Comparison of ENCODE assay signal across 8 cellular contexts in the genomic region with DNA sequence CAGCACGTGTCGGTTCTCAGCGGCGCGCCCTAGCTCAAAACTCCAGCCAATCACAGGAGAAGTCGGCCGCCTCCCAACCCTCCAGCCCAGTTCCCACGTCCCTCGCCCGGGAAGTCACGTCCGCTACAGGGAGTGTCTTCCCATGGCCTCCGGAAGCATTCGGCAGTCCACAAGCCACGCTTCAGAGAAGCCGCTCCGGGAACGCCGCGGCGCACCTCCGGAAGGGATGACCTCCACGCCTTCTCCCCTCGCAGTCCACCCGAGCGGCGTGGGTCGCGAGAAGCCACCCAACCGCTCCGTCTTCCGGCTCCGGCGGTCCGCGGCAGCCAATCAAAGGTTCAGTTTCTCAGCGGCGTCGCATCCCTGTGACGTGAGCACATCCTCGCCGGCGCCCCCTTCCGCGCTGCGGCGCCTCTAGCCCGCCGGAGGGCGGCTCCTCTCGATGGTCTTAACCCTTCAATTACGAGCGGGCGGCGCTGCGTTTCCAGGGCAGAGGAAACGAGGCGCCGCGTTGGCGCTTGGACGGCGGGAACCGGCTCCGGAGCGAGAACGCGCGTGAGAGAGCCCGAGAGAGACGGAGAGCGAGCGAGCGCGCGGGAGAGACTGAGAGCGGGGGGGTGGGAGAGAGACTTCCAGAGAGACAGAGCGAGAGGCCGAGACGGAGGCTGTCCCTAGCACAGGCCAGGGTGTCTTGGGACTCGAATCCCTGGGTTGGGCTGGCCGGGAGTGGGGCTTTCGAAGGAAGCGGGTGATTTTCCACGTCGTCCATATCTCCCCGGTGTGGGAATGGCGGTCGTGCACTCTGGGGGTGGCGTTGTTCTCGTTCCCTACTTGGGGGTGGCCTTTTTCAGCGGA. TPM values are rescaled to one million over a fixed set of nuclear protein-coding genes. Genes with fewer than 3 reads are reported as not detected.
A peak's percentile ranks its signal among the peaks of the same experiment; 100 is the strongest.
DNase-seq lines count a peak whose midpoint lies in the region; ATAC-seq, FAIRE-seq and TF ChIP-seq lines count a peak whose summit lies in the region.
"Not testable (repeated sequence)": the region's sequence is repeated elsewhere in the genome, so short reads cannot be mapped to it uniquely, and the experiment has no call there.

Gene FAM156B (plus strand): TSS at position 476 of the 855 bp plus-strand sequence. CDS start 9,896 bp downstream, outside the sequence.

- H3K27ac ChIP-seq in H9 (ENCODE audit: insufficient read length, low read depth, low read length); SK-N-SH (ENCODE audit: low read depth in 2 of 2, low read length in 1 of 2); mammary epithelial cell (ENCODE audit: insufficient read depth, low read depth, low read length); gastrocnemius medialis: not testable (repeated sequence)

- not testable (repeated sequence) for H2BK20ac ChIP-seq in H9 (ENCODE audit: low read depth, low read length, poor library complexity, severe bottlenecking)

- H2BK120ac ChIP-seq in H9 (ENCODE audit: low read depth, low read length, poor library complexity, severe bottlenecking): not testable (repeated sequence)

- not testable (repeated sequence) for H3K27me3 Mint-ChIP-seq in H9 (ENCODE audit: low read depth)

- H3K27me3 ChIP-seq in H9 (ENCODE audit: insufficient read depth, low read length); SK-N-SH (ENCODE audit: insufficient read depth); mammary epithelial cell (ENCODE audit: insufficient read depth, low read length); gastrocnemius medialis: not testable (repeated sequence)

- peak; percentile 86 for ATAC-seq in GM19025 (IDR thresholded peaks at IDR 0.05; ENCODE audit: low read depth, unreplicated experiment)
- ATAC-seq in HG03196 (IDR thresholded peaks at IDR 0.05; ENCODE audit: unreplicated experiment): peak; percentile 79
- peak; percentile 87 for ATAC-seq in left colon
- ATAC-seq in gastrocnemius medialis: peak; percentile 87 to 90

- H3K23ac ChIP-seq in H9 (ENCODE audit: insufficient read length, low read depth, low read length): not testable (repeated sequence)

- H3K9ac ChIP-seq in H9 (ENCODE audit: extremely low read depth, insufficient read length, low read length); SK-N-SH; mammary epithelial cell (ENCODE audit: insufficient read depth, low read length): not testable (repeated sequence)

- not testable (repeated sequence) for H3K23me2 ChIP-seq in H9 (ENCODE audit: insufficient read length, low read depth, low read length, poor library complexity, severe bottlenecking)

- not testable (repeated sequence) for H4K91ac ChIP-seq in H9 (ENCODE audit: insufficient read length, low read depth, low read length)

- H2BK15ac ChIP-seq in H9 (ENCODE audit: low read depth, low read length): not testable (repeated sequence)

- not testable (repeated sequence) for TF ChIP-seq CTCF in H9 (conservative IDR thresholded peaks at IDR 0.05); SK-N-SH (IDR thresholded peaks at IDR 0.05); mammary epithelial cell (conservative IDR thresholded peaks at IDR 0.05 in 1 of 2, IDR thresholded peaks at IDR 0.05 in 1 of 2; ENCODE audit: extremely low read depth in 1 of 2, insufficient read depth in 1 of 2, low read depth in 1 of 2, low read length in 2 of 2); gastrocnemius medialis (IDR thresholded peaks at IDR 0.05 in 4 of 5, conservative IDR thresholded peaks at IDR 0.05 in 1 of 5)

- not testable (repeated sequence) for H3K9me2 ChIP-seq in SK-N-SH

- not testable (repeated sequence) for H3K14ac ChIP-seq in H9 (ENCODE audit: insufficient read depth, low read length)

- peak; percentile 70 for FAIRE-seq in A204.1 (lab: Jason Lieb, UNC)

- not testable (repeated sequence) for H4K20me1 ChIP-seq in H9 (ENCODE audit: control insufficient read depth, insufficient read depth, insufficient read length); SK-N-SH (ENCODE audit: insufficient read depth); mammary epithelial cell (ENCODE audit: insufficient read depth, low read length)

- not testable (repeated sequence) for H3K79me1 ChIP-seq in H9 (ENCODE audit: insufficient read depth, low read depth, low read length, poor library complexity, severe bottlenecking)

- not testable (repeated sequence) for H3K9me3 Mint-ChIP-seq in H9

- H2AK5ac ChIP-seq in H9 (ENCODE audit: insufficient read length, low read length): not testable (repeated sequence)

- H3K4me1 ChIP-seq in H9 (ENCODE audit: insufficient read depth, low read length); SK-N-SH (ENCODE audit: control insufficient read depth in 1 of 2, insufficient read depth in 2 of 2, low read depth in 1 of 2, low read length in 1 of 2); mammary epithelial cell (ENCODE audit: insufficient read depth, low read length); gastrocnemius medialis: not testable (repeated sequence)

- H3K56ac ChIP-seq in H9 (ENCODE audit: insufficient read length, low read depth, low read length): not testable (repeated sequence)

- H4K5ac ChIP-seq in H9 (ENCODE audit: insufficient read length, low read depth, low read length): not testable (repeated sequence)

- H3K36me3 ChIP-seq in SK-N-SH (replicated peaks in 1 of 2; ENCODE audit: control insufficient read depth in 1 of 2, insufficient read depth in 2 of 2, low read length in 1 of 2); mammary epithelial cell (ENCODE audit: insufficient read depth, low read length); gastrocnemius medialis: not testable (repeated sequence)

- not testable (repeated sequence) for H4K8ac ChIP-seq in H9 (replicated peaks; ENCODE audit: insufficient read length, low read depth, low read length)

- not testable (repeated sequence) for H3K4me3 Mint-ChIP-seq in H9

- BruUV-seq in mammary epithelial cell (replicated peaks; lab: Mats Ljungman, UMichigan): not testable (repeated sequence)

- not testable (repeated sequence) for H2BK12ac ChIP-seq in H9 (ENCODE audit: insufficient read length, low read depth, low read length)

- in situ Hi-C loops in mammary epithelial cell (cut with MboI; ENCODE audit: low sequenced_read_pairs in 2 of 2); gastrocnemius medialis (cut with MboI; ENCODE audit: low sequenced_read_pairs in 4 of 4): not testable (repeated sequence)

- WGBS in H9 (ENCODE audit: extremely low coverage, insufficient read length, low lambda C conversion rate): no CpG with 5 or more reads among the region's 92 CpGs
- WGBS in SK-N-SH (ENCODE audit: low lambda C conversion rate): no CpG with 5 or more reads among the region's 92 CpGs
- no CpG with 5 or more reads among the region's 92 CpGs for WGBS in mammary epithelial cell (ENCODE audit: low coverage, missing lambda C conversion rate)

- TF ChIP-seq RAD21 in SK-N-SH (IDR thresholded peaks at IDR 0.05; ENCODE audit: low read length): not testable (repeated sequence)

- not testable (repeated sequence) for H3K4me1 Mint-ChIP-seq in H9

- DNase-seq in H9, SK-N-SH, mammary epithelial cell, left colon, gastrocnemius medialis: not testable (repeated sequence)

- intact Hi-C loops in mammary epithelial cell (cut with micrococcal nuclease); left colon (cut with DNase I, micrococcal nuclease); gastrocnemius medialis (cut with DNase I; ENCODE audit: low total_unique reads): not testable (repeated sequence)

- not testable (repeated sequence) for H2AFZ ChIP-seq in H9 (ENCODE audit: low read length); SK-N-SH (ENCODE audit: low read depth); mammary epithelial cell (ENCODE audit: low read depth, low read length)

- not testable (repeated sequence) for H3K36me3 Mint-ChIP-seq in H9 (ENCODE audit: insufficient read depth in 1 of 3, low read depth in 3 of 3)

- not testable (repeated sequence) for TF ChIP-seq EP300 in SK-N-SH (IDR thresholded peaks at IDR 0.05; ENCODE audit: borderline replicate concordance in 1 of 2, low read depth in 1 of 2, low read length in 1 of 2)

- POLR2A ChIA-PET in SK-N-SH (lab: Yijun Ruan, JAX): not testable (repeated sequence)

- not testable (repeated sequence) for H3K9me3 ChIP-seq in H9 (ENCODE audit: control insufficient read depth, low read depth, low read length); SK-N-SH; mammary epithelial cell (replicated peaks; ENCODE audit: insufficient read depth, low read length); gastrocnemius medialis

- H3K79me2 ChIP-seq in H9 (ENCODE audit: insufficient read depth, low read length); SK-N-SH (ENCODE audit: insufficient read depth); mammary epithelial cell (ENCODE audit: insufficient read depth, low read length): not testable (repeated sequence)

- not testable (repeated sequence) for H3F3A ChIP-seq in SK-N-SH (replicated peaks; ENCODE audit: insufficient read depth)

- H3K18ac ChIP-seq in H9 (ENCODE audit: insufficient read length, low read depth, low read length): not testable (repeated sequence)

- CTCF ChIA-PET in SK-N-SH (lab: Yijun Ruan, JAX); mammary epithelial cell (lab: Charles Lee; ENCODE audit: low non-redundant PET): not testable (repeated sequence)

- not testable (repeated sequence) for H2BK5ac ChIP-seq in H9 (ENCODE audit: insufficient read length, low read length)

- not testable (repeated sequence) for TF ChIP-seq POLR2A in gastrocnemius medialis (IDR thresholded peaks at IDR 0.05)

- H3K4me3 ChIP-seq in SK-N-SH (ENCODE audit: low read depth in 2 of 2, low read length in 1 of 2); mammary epithelial cell (replicated peaks in 1 of 3; ENCODE audit: insufficient read depth in 1 of 3, low read depth in 2 of 3, low read length in 3 of 3); gastrocnemius medialis: not testable (repeated sequence)

- not testable (repeated sequence) for H3K27ac Mint-ChIP-seq in H9

- H3T11ph ChIP-seq in H9 (ENCODE audit: low read length): not testable (repeated sequence)

- H3K4me2 ChIP-seq in H9 (ENCODE audit: insufficient read depth, insufficient read length, low read length); SK-N-SH; mammary epithelial cell (ENCODE audit: insufficient read depth, low read depth, low read length): not testable (repeated sequence)

- H3K4ac ChIP-seq in H9 (ENCODE audit: low read depth, low read length): not testable (repeated sequence)

- dilution Hi-C loops in mammary epithelial cell (cut with HindIII; ENCODE audit: low sequenced_read_pairs): not testable (repeated sequence)

RNA-seq across cellular contexts. Expression of gene FAM156B, which starts in this region (rescaled TPM):
- total RNA-seq in H9 (2021): 11.2 and 13.7 TPM in 2 replicates
- 73.7 and 73.9 TPM in 2 replicates for polyA plus RNA-seq in SK-N-SH (2012; rRNA removed)
- 25.5 and 32.5 TPM in 2 replicates for polyA plus RNA-seq in SK-N-SH (2012; cell fraction: cytosol; rRNA removed)
- 519 and 855 TPM in 2 replicates for polyA plus RNA-seq in SK-N-SH (2012; cell fraction: nucleus; rRNA removed)
- total RNA-seq in mammary epithelial cell: 10 to 100 TPM; 11.0 to 13.6 TPM
- 16.9 TPM for polyA plus RNA-seq in mammary epithelial cell
- polyA minus RNA-seq in mammary epithelial cell: 5.7 TPM
- 10 to 100 TPM; 10.6 to 12.6 TPM for total RNA-seq in left colon
- total RNA-seq in gastrocnemius medialis: 1 to 10 TPM in 2 of 4 donors, under 1 TPM in 2; 0.13 to 7.8 (median 0.85) TPM
